In genomic region chr5:180423598-180423997, GRCh38 we compare ENCODE assay signal across 1 cellular context.
TF ChIP-seq lines count a peak whose summit lies in the region.

No MANE protein-coding gene starts in this region.

TF ChIP-seq in WTC11, 78 proteins besides CTCF, POLR2A, EP300 and RAD21 (continued from another document):
- TF ChIP-seq GABPB1 (CRISPR knock-in tag; IDR thresholded peaks at IDR 0.05), result no peak
- no peak for TF ChIP-seq SOX15 (CRISPR knock-in tag; IDR thresholded peaks at IDR 0.05)
TF ChIP-seq in WTC11: peak in this region for 0.
